In genomic region chr19:40445006-40445312, GRCh38 we compare ENCODE assay signal across 8 cellular contexts. TPM values are rescaled to one million over a fixed set of nuclear protein-coding genes. Genes with fewer than 3 reads are reported as not detected.
DNase-seq lines count a peak whose midpoint lies in the region; ATAC-seq, FAIRE-seq and TF ChIP-seq lines count a peak whose summit lies in the region.

No MANE protein-coding gene starts in this region.

- peaks cover 17 to 19% of the 10 kb centered on the region in 2 experiments for H3K36me3 ChIP-seq in keratinocyte (ENCODE audit: control insufficient read depth in 2 of 2, extremely low read depth in 1 of 2, insufficient read depth in 2 of 2, low read length in 2 of 2)
- H3K36me3 ChIP-seq in subcutaneous abdominal adipose tissue (ENCODE audit: control insufficient read depth in 5 of 5, insufficient read depth in 5 of 5, low read length in 5 of 5) = peaks cover 3 to 52% (median 38%) of the 10 kb centered on the region in 5 donors

- ATAC-seq in HG03565 (IDR thresholded peaks at IDR 0.05; ENCODE audit: unreplicated experiment) (no peak), GM18867 (IDR thresholded peaks at IDR 0.05; ENCODE audit: unreplicated experiment) (no peak)

- no peaks in the 10 kb centered on the region for H3K9me3 Mint-ChIP-seq in T-helper 1 cell treated with Interleukin-12 subunit alpha and Interleukin-12 subunit beta and Interleukin-4 antibody, amounts not matched to agents 30 μg/mL and 1 μg/mL, for 36 hours
- H3K9me3 Mint-ChIP-seq in activated naive CD8-positive, alpha-beta T cell treated with anti-CD3 and anti-CD28 coated beads for 36 hours = no peaks in the 10 kb centered on the region

- H3K9me1 ChIP-seq in keratinocyte (ENCODE audit: control insufficient read depth, extremely low read depth, insufficient read depth, low read length) = no peaks in the 10 kb centered on the region

- peak overlapping the region; percentile 98 for H2AFZ ChIP-seq in keratinocyte (ENCODE audit: control insufficient read depth, low read length)

- peak overlapping the region; percentile 100 for H3K9ac ChIP-seq in keratinocyte (ENCODE audit: control insufficient read depth, extremely low read depth, insufficient read depth, low read length)
- peak overlapping the region in 4 of 5 donors; percentile 64 to 70 (median 68) for H3K9ac ChIP-seq in subcutaneous abdominal adipose tissue (ENCODE audit: low read length in 5 of 5)

- peak overlapping the region; percentile 96 to 100 (median 100) for H3K4me3 ChIP-seq in keratinocyte (ENCODE audit: control insufficient read depth in 2 of 3, extremely low read depth in 1 of 3, insufficient read depth in 2 of 3, low read depth in 1 of 3, low read length in 3 of 3)
- H3K4me3 ChIP-seq in subcutaneous abdominal adipose tissue (ENCODE audit: low read depth in 1 of 5, low read length in 5 of 5) = peak overlapping the region; percentile 86 to 100 (median 99)

- peak overlapping the region; percentile 95 for H3K4me2 ChIP-seq in keratinocyte (ENCODE audit: control insufficient read depth, extremely low read depth, insufficient read depth, low read depth, low read length)

- H3K9me3 ChIP-seq in keratinocyte (ENCODE audit: control insufficient read depth, low read depth, low read length) (no peaks in the 10 kb centered on the region), subcutaneous abdominal adipose tissue (ENCODE audit: control insufficient read depth in 5 of 5, low read length in 5 of 5) (no peaks in the 10 kb centered on the region)

- peak overlapping the region; percentile 100 for H3K4me3 Mint-ChIP-seq in T-helper 1 cell treated with Interleukin-12 subunit alpha and Interleukin-12 subunit beta and Interleukin-4 antibody, amounts not matched to agents 30 μg/mL and 1 μg/mL, for 36 hours
- peak overlapping the region; percentile 94 for H3K4me3 Mint-ChIP-seq in activated naive CD8-positive, alpha-beta T cell treated with anti-CD3 and anti-CD28 coated beads for 36 hours

- H3K27ac ChIP-seq in keratinocyte (ENCODE audit: control insufficient read depth, insufficient read depth, low read length) (peak overlapping the region; percentile 85), subcutaneous abdominal adipose tissue (ENCODE audit: low read depth, low read length) (peak overlapping the region; percentile 99)

- TF ChIP-seq CTCF in keratinocyte (optimal IDR thresholded peaks at IDR 0.05 in 1 of 3, IDR thresholded peaks at IDR 0.05 in 1 of 3, conservative IDR thresholded peaks at IDR 0.05 in 1 of 3; ENCODE audit: extremely low read depth in 1 of 3, insufficient read depth in 2 of 3, low read length in 3 of 3) = no peak

- peaks cover 33% of the 10 kb centered on the region for H3K79me2 ChIP-seq in keratinocyte (ENCODE audit: control insufficient read depth, insufficient read depth, low read length)

- H3K36me3 Mint-ChIP-seq in T-helper 1 cell treated with Interleukin-12 subunit alpha and Interleukin-12 subunit beta and Interleukin-4 antibody, amounts not matched to agents 30 μg/mL and 1 μg/mL, for 36 hours (ENCODE audit: low read depth) = peaks cover 13% of the 10 kb centered on the region
- peaks cover 2% of the 10 kb centered on the region for H3K36me3 Mint-ChIP-seq in activated naive CD8-positive, alpha-beta T cell treated with anti-CD3 and anti-CD28 coated beads for 36 hours

- peak overlapping the region; percentile 90 for H3K27ac Mint-ChIP-seq in T-helper 1 cell treated with Interleukin-12 subunit alpha and Interleukin-12 subunit beta and Interleukin-4 antibody, amounts not matched to agents 30 μg/mL and 1 μg/mL, for 36 hours
- H3K27ac Mint-ChIP-seq in activated naive CD8-positive, alpha-beta T cell treated with anti-CD3 and anti-CD28 coated beads for 36 hours = peak overlapping the region; percentile 80

- DNase-seq in T-helper 1 cell (no peak), keratinocyte (ENCODE audit: low read depth, low spot score) (no peak), SW 1271 (lab: John Stamatoyannopoulos, UW) (no peak)
- DNase-seq in activated naive CD8-positive, alpha-beta T cell treated with anti-CD3 and anti-CD28 coated beads for 36 hours = no peak

- FAIRE-seq in keratinocyte (lab: Jason Lieb, UNC) = no peak

- H3K4me1 ChIP-seq in keratinocyte (ENCODE audit: control insufficient read depth, extremely low read depth, insufficient read depth, low read length) (peaks cover 16% of the 10 kb centered on the region), subcutaneous abdominal adipose tissue (ENCODE audit: control insufficient read depth in 5 of 5, insufficient read depth in 5 of 5, low read length in 5 of 5) (peaks cover 9 to 28% (median 23%) of the 10 kb centered on the region in 5 donors)

- peaks cover 5% of the 10 kb centered on the region for H4K20me1 ChIP-seq in keratinocyte (ENCODE audit: control insufficient read depth, extremely low read depth, insufficient read depth, low read length)

- no peaks in the 10 kb centered on the region for H3K27me3 ChIP-seq in keratinocyte (ENCODE audit: control insufficient read depth, extremely low read depth, insufficient read depth, low read length)
- H3K27me3 ChIP-seq in subcutaneous abdominal adipose tissue (ENCODE audit: control insufficient read depth in 5 of 5, insufficient read depth in 4 of 5, low read length in 5 of 5) = no peaks in the 10 kb centered on the region

- H3K4me1 Mint-ChIP-seq in T-helper 1 cell treated with Interleukin-12 subunit alpha and Interleukin-12 subunit beta and Interleukin-4 antibody, amounts not matched to agents 30 μg/mL and 1 μg/mL, for 36 hours (ENCODE audit: low read depth) = peaks cover 13% of the 10 kb centered on the region
- H3K4me1 Mint-ChIP-seq in activated naive CD8-positive, alpha-beta T cell treated with anti-CD3 and anti-CD28 coated beads for 36 hours = peaks cover 21% of the 10 kb centered on the region

- H3K27me3 Mint-ChIP-seq in T-helper 1 cell treated with Interleukin-12 subunit alpha and Interleukin-12 subunit beta and Interleukin-4 antibody, amounts not matched to agents 30 μg/mL and 1 μg/mL, for 36 hours (ENCODE audit: low read depth) = no peaks in the 10 kb centered on the region
- no peaks in the 10 kb centered on the region for H3K27me3 Mint-ChIP-seq in activated naive CD8-positive, alpha-beta T cell treated with anti-CD3 and anti-CD28 coated beads for 36 hours

- dilution Hi-C loops in keratinocyte (cut with MboI; ENCODE audit: extremely low pct_ligation_motif_present, low sequenced_read_pairs) = no loop called here

RNA-seq across cellular contexts. Expression of gene SERTAD3, which starts 0.8 kb away (rescaled TPM):
- 1 to 10 TPM; 4.4 to 5.3 TPM for total RNA-seq in activated naive CD8-positive, alpha-beta T cell treated with anti-CD3 and anti-CD28 coated beads for 36 hours
- 11.8 to 16.1 TPM (median 13.2 TPM) in 3 replicates for polyA plus RNA-seq in keratinocyte
- polyA plus RNA-seq in keratinocyte (2011; ENCODE audit: low read depth) = 1.1 TPM
- polyA plus RNA-seq in keratinocyte (2011; cell fraction: cytosol; rRNA removed) = 9.0 and 9.9 TPM in 2 replicates
- polyA plus RNA-seq in keratinocyte (2011; cell fraction: nucleus; rRNA removed) = 11.3 and 14.8 TPM in 2 replicates
- polyA plus RNA-seq in keratinocyte (2012; ENCODE audit: low replicate concordance) = 11.9 and 19.4 TPM in 2 replicates
- polyA minus RNA-seq in keratinocyte = 14.4 to 18.5 TPM (median 14.8 TPM) in 3 replicates
- 35.3 TPM for polyA minus RNA-seq in keratinocyte (2011; cell fraction: cytosol; rRNA and poly(A)+ RNA removed)
- polyA minus RNA-seq in keratinocyte (2011; cell fraction: nucleus; rRNA and poly(A)+ RNA removed) = 9.1 and 9.6 TPM in 2 replicates

RNA-seq across cellular contexts. Expression of gene SERTAD1, which starts 19.2 kb away (rescaled TPM):
- 1 to 10 TPM; 10.0 TPM for total RNA-seq in activated naive CD8-positive, alpha-beta T cell treated with anti-CD3 and anti-CD28 coated beads for 36 hours
- polyA plus RNA-seq in keratinocyte = 9.5 to 15.4 TPM (median 10.5 TPM) in 3 replicates
- 17.5 TPM for polyA plus RNA-seq in keratinocyte (2011; ENCODE audit: low read depth)
- polyA plus RNA-seq in keratinocyte (2011; cell fraction: cytosol; rRNA removed) = 7.1 and 13.0 TPM in 2 replicates
- polyA plus RNA-seq in keratinocyte (2011; cell fraction: nucleus; rRNA removed) = 8.1 and 10.9 TPM in 2 replicates
- polyA plus RNA-seq in keratinocyte (2012; ENCODE audit: low replicate concordance) = 10.6 and 28.6 TPM in 2 replicates
- 3.8 to 6.1 TPM (median 4.4 TPM) in 3 replicates for polyA minus RNA-seq in keratinocyte
- 10.0 TPM for polyA minus RNA-seq in keratinocyte (2011; cell fraction: cytosol; rRNA and poly(A)+ RNA removed)
- polyA minus RNA-seq in keratinocyte (2011; cell fraction: nucleus; rRNA and poly(A)+ RNA removed) = 3.5 and 4.0 TPM in 2 replicates

RNA-seq across cellular contexts. Expression of gene BLVRB, which starts 20.6 kb away (rescaled TPM):
- total RNA-seq in activated naive CD8-positive, alpha-beta T cell treated with anti-CD3 and anti-CD28 coated beads for 36 hours = 10 to 100 TPM; 15.1 to 15.2 TPM
- 48.6 to 129 TPM (median 52.5 TPM) in 3 replicates for polyA plus RNA-seq in keratinocyte
- polyA plus RNA-seq in keratinocyte (2011; ENCODE audit: low read depth) = 26.7 TPM
- polyA plus RNA-seq in keratinocyte (2011; cell fraction: cytosol; rRNA removed) = 57.0 and 105 TPM in 2 replicates
- polyA plus RNA-seq in keratinocyte (2011; cell fraction: nucleus; rRNA removed) = 39.1 and 52.7 TPM in 2 replicates
- polyA plus RNA-seq in keratinocyte (2012; ENCODE audit: low replicate concordance) = 75.2 and 154 TPM in 2 replicates
- 34.0 to 82.3 TPM (median 74.7 TPM) in 3 replicates for polyA minus RNA-seq in keratinocyte
- 105 TPM for polyA minus RNA-seq in keratinocyte (2011; cell fraction: cytosol; rRNA and poly(A)+ RNA removed)
- polyA minus RNA-seq in keratinocyte (2011; cell fraction: nucleus; rRNA and poly(A)+ RNA removed) = 15.5 and 17.0 TPM in 2 replicates

RNA-seq across cellular contexts. Expression of gene SPTBN4, which starts 21.8 kb away (rescaled TPM):
- total RNA-seq in activated naive CD8-positive, alpha-beta T cell treated with anti-CD3 and anti-CD28 coated beads for 36 hours = 1 to 10 TPM; 1.1 to 2.9 TPM
- 0.06 to 0.28 TPM (median 0.17 TPM) in 3 replicates for polyA plus RNA-seq in keratinocyte
- polyA plus RNA-seq in keratinocyte (2011; ENCODE audit: low read depth) = not detected
- 0.12 TPM in 1 of 2 replicates, not detected in the other for polyA plus RNA-seq in keratinocyte (2011; cell fraction: cytosol; rRNA removed)
- 0.20 and 0.57 TPM in 2 replicates for polyA plus RNA-seq in keratinocyte (2011; cell fraction: nucleus; rRNA removed)
- polyA plus RNA-seq in keratinocyte (2012; ENCODE audit: low replicate concordance) = 0.22 TPM in 1 of 2 replicates, not detected in the other
- polyA minus RNA-seq in keratinocyte = not detected in 3 replicates
- polyA minus RNA-seq in keratinocyte (2011; cell fraction: cytosol; rRNA and poly(A)+ RNA removed) = not detected
- polyA minus RNA-seq in keratinocyte (2011; cell fraction: nucleus; rRNA and poly(A)+ RNA removed) = not detected in 2 replicates

RNA-seq across cellular contexts. Expression of gene PRX, which starts 31.8 kb away (rescaled TPM):
- under 1 TPM; 0.64 to 0.84 TPM for total RNA-seq in activated naive CD8-positive, alpha-beta T cell treated with anti-CD3 and anti-CD28 coated beads for 36 hours
- 0.22 to 0.49 TPM (median 0.42 TPM) in 3 replicates for polyA plus RNA-seq in keratinocyte
- polyA plus RNA-seq in keratinocyte (2011; ENCODE audit: low read depth) = 0.56 TPM
- polyA plus RNA-seq in keratinocyte (2011; cell fraction: cytosol; rRNA removed) = 0.21 and 0.45 TPM in 2 replicates
- polyA plus RNA-seq in keratinocyte (2011; cell fraction: nucleus; rRNA removed) = 0.82 and 1.0 TPM in 2 replicates
- polyA plus RNA-seq in keratinocyte (2012; ENCODE audit: low replicate concordance) = 0.45 and 0.90 TPM in 2 replicates
- polyA minus RNA-seq in keratinocyte = 0.13 to 0.33 TPM (median 0.32 TPM) in 3 replicates
- 0.58 TPM for polyA minus RNA-seq in keratinocyte (2011; cell fraction: cytosol; rRNA and poly(A)+ RNA removed)
- polyA minus RNA-seq in keratinocyte (2011; cell fraction: nucleus; rRNA and poly(A)+ RNA removed) = 0.32 and 0.47 TPM in 2 replicates
